Comparison of ENCODE assay signal across 8 cellular contexts in the genomic region with DNA sequence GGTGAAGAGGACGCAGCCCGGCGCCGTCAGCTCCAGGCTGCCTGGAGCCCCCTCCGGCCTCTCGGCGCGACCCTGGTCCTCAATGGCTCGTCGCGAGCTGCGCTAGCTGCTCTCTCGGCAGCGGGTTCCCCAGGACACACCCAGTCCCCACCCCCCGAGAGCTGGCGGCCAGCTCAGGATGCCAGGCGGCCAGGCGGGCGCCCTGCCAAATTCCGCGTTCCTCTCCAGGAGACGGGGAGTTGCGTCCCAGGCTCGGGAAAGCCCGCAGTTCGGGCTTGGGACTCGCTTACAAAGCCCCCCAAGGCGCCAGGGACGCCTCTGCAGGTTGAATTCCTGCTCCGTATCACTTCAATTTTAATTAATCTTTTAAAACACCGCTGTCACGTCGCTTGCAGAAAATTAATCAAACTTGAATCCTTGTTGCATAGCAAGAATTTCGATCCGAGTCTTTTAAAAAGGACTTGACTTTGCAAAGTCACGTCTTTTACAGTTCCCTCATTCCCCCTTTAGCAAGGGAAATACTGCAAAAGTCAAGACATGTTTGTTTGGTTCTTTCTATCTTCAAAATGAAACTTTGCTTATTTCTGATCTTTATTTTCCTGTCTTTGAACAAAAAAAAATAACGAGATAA. TPM values are rescaled to one million over a fixed set of nuclear protein-coding genes. Genes with fewer than 3 reads are reported as not detected.
A peak's percentile ranks its signal among the peaks of the same experiment; 100 is the strongest.
DNase-seq lines count a peak whose midpoint lies in the region; ATAC-seq and TF ChIP-seq lines count a peak whose summit lies in the region.

No MANE protein-coding gene starts in this region.

- H3K27me3 ChIP-seq in mononuclear cell (ENCODE audit: insufficient read depth, low read length) (peaks cover 78% of the 10 kb centered on the region), thoracic aorta (replicated peaks; ENCODE audit: insufficient read depth) (no peaks in the 10 kb centered on the region)

- CTCF ChIA-PET in activated B cell treated with CpG ODN at 0.5 μM for 24 hours (lab: Charles Lee) = interaction anchor here (0.7 to 4.1 kb wide), 8 partner anchors 13 to 819 kb away, joined by 3 to 21 read pairs (median 7); a partner anchor contains a TSS

- peak overlapping the region in 1 of 2 donors; percentile 30 for H3K27ac ChIP-seq in thoracic aorta

- peaks cover 36% of the 10 kb centered on the region for H3K4me1 Mint-ChIP-seq in activated B cell treated with CpG ODN at 0.5 μM for 24 hours

- DNase-seq in stimulated activated naive CD4-positive, alpha-beta T cell (lab: John Stamatoyannopoulos, UW) = peak in 4 of 6 experiments; percentile 8 to 37 (median 16)
- no peak for DNase-seq in stimulated activated naive CD4-positive, alpha-beta T cell treated with Interleukin-2 at 50 U/mL for 16 hours (lab: John Stamatoyannopoulos, UW)
- DNase-seq in NCI-H146 treated with DMSO at 0.1 percent for 48 hours (lab: John Stamatoyannopoulos, UW; ENCODE audit: unreplicated experiment) (peak; percentile 80), activated B cell treated with CpG ODN at 0.5 μM for 24 hours (no peak), thoracic aorta (ENCODE audit: low spot score) (peak; percentile 66)

- no peaks in the 10 kb centered on the region for H3K9me3 ChIP-seq in mononuclear cell (ENCODE audit: low read depth, low read length)
- H3K9me3 ChIP-seq in thoracic aorta = no peaks in the 10 kb centered on the region

- H3K27me3 Mint-ChIP-seq in activated B cell treated with CpG ODN at 0.5 μM for 24 hours = peaks cover 55% of the 10 kb centered on the region

- POLR2A ChIA-PET in activated B cell treated with CpG ODN at 0.5 μM for 24 hours (lab: Charles Lee) = interaction anchor here (0.7 to 3.2 kb wide), 6 partner anchors 19 to 760 kb away, joined by 4 to 18 read pairs (median 8); a partner anchor contains a TSS

- intact Hi-C loops in activated B cell treated with CpG ODN at 0.5 μM for 24 hours (cut with micrococcal nuclease) = loop anchor here (1.0 to 10.0 kb wide), 8 partner anchors 19 to 1698 kb away; a partner anchor contains a TSS

- TF ChIP-seq CTCF in activated B cell treated with CpG ODN at 0.5 μM for 24 hours (IDR thresholded peaks at IDR 0.05) (no peak), thoracic aorta (IDR thresholded peaks at IDR 0.05) (no peak)

- no peaks in the 10 kb centered on the region for H3K36me3 ChIP-seq in thoracic aorta

- no peaks in the 10 kb centered on the region for H3K9me3 Mint-ChIP-seq in activated B cell treated with CpG ODN at 0.5 μM for 24 hours

- H3K4me1 ChIP-seq in mononuclear cell (ENCODE audit: insufficient read depth, low read length) = peaks cover 43% of the 10 kb centered on the region
- H3K4me1 ChIP-seq in thoracic aorta (ENCODE audit: control insufficient read depth in 1 of 2, low read depth in 2 of 2) = peaks cover 0 to 11% of the 10 kb centered on the region in 2 donors

- H3K27ac Mint-ChIP-seq in activated B cell treated with CpG ODN at 0.5 μM for 24 hours = no peak overlapping the region

- H3K4me3 Mint-ChIP-seq in activated B cell treated with CpG ODN at 0.5 μM for 24 hours = peak overlapping the region; percentile 82

- H3K36me3 Mint-ChIP-seq in activated B cell treated with CpG ODN at 0.5 μM for 24 hours (ENCODE audit: low read depth) = no peaks in the 10 kb centered on the region

- no peak for ATAC-seq in activated B cell treated with CpG ODN at 0.5 μM for 24 hours (ENCODE audit: low read depth)
- peak; percentile 55 for ATAC-seq in esophagus mucosa
- no peak for ATAC-seq in thoracic aorta (ENCODE audit: insufficient number of reproducible peaks, low FRiP score, low read depth)
- ATAC-seq in GM21360 (IDR thresholded peaks at IDR 0.05; ENCODE audit: unreplicated experiment) = no peak

- peak overlapping the region; percentile 42 for H3K4me3 ChIP-seq in mononuclear cell (ENCODE audit: low read length)
- peak overlapping the region; percentile 71 for H3K4me3 ChIP-seq in thoracic aorta

RNA-seq across cellular contexts. Expression of a gene that starts 28.2 kb away (rescaled TPM):
- total RNA-seq in activated B cell treated with CpG ODN at 0.5 μM for 24 hours (0.60 TPM in 1 of 2 replicates, not detected in the other), esophagus mucosa (0.44 TPM), mononuclear cell (not detected), thoracic aorta (1 to 10 TPM in 1 of 2 donors, under 1 TPM in 1; 0.71 to 5.3 TPM)

RNA-seq across cellular contexts. Expression of a gene that starts 36.7 kb away (rescaled TPM):
- total RNA-seq in activated B cell treated with CpG ODN at 0.5 μM for 24 hours (40.6 and 48.7 TPM in 2 replicates), esophagus mucosa (31.0 TPM), mononuclear cell (37.5 TPM), thoracic aorta (10 to 100 TPM; 35.1 to 54.7 TPM)

Comparison
In these comparisons a context has a peak if more than half of its experiments do, and no peak if none do; other contexts are left out.
1. DNase-seq: peak in stimulated activated naive CD4-positive, alpha-beta T cell (4 of 6), NCI-H146 treated with DMSO at 0.1 percent for 48 hours (single experiment) and thoracic aorta (single experiment); none in stimulated activated naive CD4-positive, alpha-beta T cell treated with Interleukin-2 at 50 U/mL for 16 hours (single experiment) and activated B cell treated with CpG ODN at 0.5 μM for 24 hours (single experiment).